8 cellular contexts compared by ENCODE assay signal in the genomic region with DNA sequence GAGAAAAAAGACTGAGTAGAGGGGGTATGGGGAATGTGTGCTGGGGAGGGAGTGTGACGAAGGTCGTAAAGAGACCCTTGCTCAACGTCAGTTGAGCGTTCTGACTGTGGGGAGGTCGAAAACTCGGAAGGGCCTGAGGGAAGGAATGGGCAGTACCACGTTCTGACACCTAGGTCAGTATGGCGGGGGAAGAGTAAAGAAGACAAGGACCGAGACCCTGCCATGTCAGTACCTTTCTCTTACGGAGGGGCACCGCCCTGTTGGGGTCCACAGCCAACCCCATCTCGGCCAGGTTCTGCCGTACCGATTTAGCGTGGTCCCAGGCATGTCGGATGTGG. TPM values are rescaled to one million over a fixed set of nuclear protein-coding genes. Genes with fewer than 3 reads are reported as not detected.
DNase-seq lines count a peak whose midpoint lies in the region; ATAC-seq and TF ChIP-seq lines count a peak whose summit lies in the region.

No MANE protein-coding gene starts in this region.

- no peak for TF ChIP-seq EP300 in tibial nerve (IDR thresholded peaks at IDR 0.05)

- H3K36me3 ChIP-seq in Karpas-422 (ENCODE audit: insufficient read depth, low read length) (peaks cover 44% of the 10 kb centered on the region), left lung (peaks cover 0 to 58% of the 10 kb centered on the region in 2 donors), tibial nerve (peaks cover 0 to 66% (median 18%) of the 10 kb centered on the region in 3 donors)

- WGBS in tibial nerve, 2 donors = 0 to 1% methylated on average over 16 of the region's 16 CpGs

- no peaks in the 10 kb centered on the region for H3K27me3 Mint-ChIP-seq in Calu3 (ENCODE audit: unreplicated experiment)

- no TSS peak for BruUV-seq in Calu3 (replicated peaks; lab: Mats Ljungman, UMichigan)

- intact Hi-C loops in Calu3 (cut with micrococcal nuclease; ENCODE audit: unreplicated experiment) (no loop called here), left lung (cut with DNase I) (no loop called here)

- no peak for ATAC-seq in left lung
- ATAC-seq in GM21576 (IDR thresholded peaks at IDR 0.05; ENCODE audit: unreplicated experiment) = no peak

- peaks cover 62% of the 10 kb centered on the region for H3K36me3 Mint-ChIP-seq in Calu3 (ENCODE audit: insufficient read depth, unreplicated experiment)

- CTCF ChIA-PET in Calu3 (lab: Charles Lee) = interaction anchor here (0.7 to 1.7 kb wide), 5 partner anchors 13 to 658 kb away, joined by 3 to 5 read pairs (median 4); no protein-coding TSS in a partner anchor

- H3K27ac Mint-ChIP-seq in Calu3 (ENCODE audit: unreplicated experiment) = peak overlapping the region; percentile 94

- H3K27ac ChIP-seq in Karpas-422 (ENCODE audit: low read length) (peak overlapping the region; percentile 74), left lung (peak overlapping the region in 1 of 2 donors; percentile 90), tibial nerve (peak overlapping the region in 2 of 4 donors; percentile 95 to 97)

- TF ChIP-seq CTCF in Calu3 (IDR thresholded peaks at IDR 0.05; ENCODE audit: unreplicated experiment) = no peak
- no peak for TF ChIP-seq CTCF in left lung (IDR thresholded peaks at IDR 0.05)
- no peak for TF ChIP-seq CTCF in tibial nerve (IDR thresholded peaks at IDR 0.05)

- DNase-seq in Calu3 = no peak
- peak; percentile 80 for DNase-seq in Karpas-422
- peak; percentile 46 for DNase-seq in astrocyte of the hippocampus (ENCODE audit: low read depth, low spot score)
- DNase-seq in left lung = no peak
- no peak for DNase-seq in tibial nerve (ENCODE audit: low spot score in 2 of 2)
- no peak for DNase-seq in activated CD4-positive, CD25-positive, alpha-beta regulatory T cell treated with anti-CD3 and anti-CD28 coated beads, Interleukin-2, amount 50 U/mL, for 72 hours
- DNase-seq in SKM-1 (lab: John Stamatoyannopoulos, UW; ENCODE audit: unreplicated experiment) = no peak

- peak overlapping the region; percentile 86 for H3K4me2 ChIP-seq in Karpas-422 (ENCODE audit: low read depth, low read length, poor library complexity, severe bottlenecking)

- peak overlapping the region; percentile 88 for H3K4me3 ChIP-seq in Karpas-422 (ENCODE audit: low read length)
- peak overlapping the region; percentile 77 to 96 for H3K4me3 ChIP-seq in left lung
- peak overlapping the region; percentile 73 to 92 (median 76) for H3K4me3 ChIP-seq in tibial nerve

- H3K4me1 Mint-ChIP-seq in Calu3 (ENCODE audit: low read depth, unreplicated experiment) = peaks cover 23% of the 10 kb centered on the region

- H4K20me1 ChIP-seq in Karpas-422 (ENCODE audit: insufficient read depth, low read depth, low read length) = peaks cover 26% of the 10 kb centered on the region

- no peaks in the 10 kb centered on the region for H3K9me3 Mint-ChIP-seq in Calu3 (ENCODE audit: low read depth, unreplicated experiment)

- H3K27me3 ChIP-seq in Karpas-422 (ENCODE audit: low read length) = no peaks in the 10 kb centered on the region
- H3K27me3 ChIP-seq in left lung = no peaks in the 10 kb centered on the region
- no peaks in the 10 kb centered on the region for H3K27me3 ChIP-seq in tibial nerve

- H3K9me2 ChIP-seq in Karpas-422 (replicated peaks; ENCODE audit: insufficient read depth, low read length) = no peaks in the 10 kb centered on the region

- H3K9me3 ChIP-seq in Karpas-422 (ENCODE audit: low read length) (no peaks in the 10 kb centered on the region), left lung (no peaks in the 10 kb centered on the region), tibial nerve (no peaks in the 10 kb centered on the region)

- H3K4me1 ChIP-seq in Karpas-422 (ENCODE audit: low read length) = peaks cover 25% of the 10 kb centered on the region
- peaks cover 10 to 50% of the 10 kb centered on the region in 2 donors for H3K4me1 ChIP-seq in left lung
- peaks cover 0 to 35% (median 15%) of the 10 kb centered on the region in 4 donors for H3K4me1 ChIP-seq in tibial nerve

- H2AFZ ChIP-seq in Karpas-422 (ENCODE audit: low read length) = no peak overlapping the region

- H3K79me2 ChIP-seq in Karpas-422 (ENCODE audit: low read length) = peaks cover 59% of the 10 kb centered on the region

- H3K4me3 Mint-ChIP-seq in Calu3 (ENCODE audit: low read depth, unreplicated experiment) = peak overlapping the region; percentile 85

- H3K9ac ChIP-seq in Karpas-422 (ENCODE audit: low read length) = peak overlapping the region; percentile 92

- TF ChIP-seq POLR2A in tibial nerve (IDR thresholded peaks at IDR 0.05) = no peak

RNA-seq across cellular contexts. Expression of gene NOP16, which starts 0.4 kb away (rescaled TPM):
- 84.5 and 88.5 TPM in 2 replicates for total RNA-seq in Calu3 (2022)
- total RNA-seq in Karpas-422 (2014; rRNA removed; shearing (Covaris generic); ENCODE audit: low replicate concordance) = 19.8 and 57.5 TPM in 2 replicates
- total RNA-seq in left lung = 10 to 100 TPM; 14.9 to 24.0 TPM
- total RNA-seq in tibial nerve = 10 to 100 TPM in 1 of 4 donors, 1 to 10 TPM in 3; 6.1 to 17.7 (median 6.6) TPM

RNA-seq across cellular contexts. Expression of gene HIGD2A, which starts 0.6 kb away (rescaled TPM):
- total RNA-seq in Calu3 (2022) (72.5 and 72.6 TPM in 2 replicates), left lung (100 to 1,000 TPM in 1 of 2 donors, 10 to 100 TPM in 1; 83.3 to 109 TPM), tibial nerve (10 to 100 TPM; 54.3 to 96.3 (median 85.1) TPM)
- 146 and 207 TPM in 2 replicates for total RNA-seq in Karpas-422 (2014; rRNA removed; shearing (Covaris generic); ENCODE audit: low replicate concordance)

RNA-seq across cellular contexts. Expression of gene ARL10, which starts 22.7 kb away (rescaled TPM):
- total RNA-seq in Calu3 (2022) (3.8 and 4.2 TPM in 2 replicates), left lung (1 to 10 TPM; 6.0 to 8.2 TPM), tibial nerve (10 to 100 TPM; 12.0 to 54.6 (median 16.9) TPM)
- 4.8 and 5.8 TPM in 2 replicates for total RNA-seq in Karpas-422 (2014; rRNA removed; shearing (Covaris generic); ENCODE audit: low replicate concordance)

RNA-seq across cellular contexts. Expression of gene KIAA1191, which starts 26.4 kb away (rescaled TPM):
- total RNA-seq in Calu3 (2022) = 75.8 and 79.0 TPM in 2 replicates
- total RNA-seq in Karpas-422 (2014; rRNA removed; shearing (Covaris generic); ENCODE audit: low replicate concordance) = 40.8 and 57.5 TPM in 2 replicates
- total RNA-seq in left lung = 10 to 100 TPM; 74.5 to 91.7 TPM
- total RNA-seq in tibial nerve = 10 to 100 TPM; 77.9 to 91.3 (median 90.0) TPM

RNA-seq across cellular contexts. Expression of gene CLTB, which starts 28.4 kb away (rescaled TPM):
- total RNA-seq in Calu3 (2022) (104 and 116 TPM in 2 replicates), left lung (100 to 1,000 TPM in 1 of 2 donors, 10 to 100 TPM in 1; 92.1 to 128 TPM), tibial nerve (100 to 1,000 TPM; 183 to 233 (median 197) TPM)
- 31.7 and 78.9 TPM in 2 replicates for total RNA-seq in Karpas-422 (2014; rRNA removed; shearing (Covaris generic); ENCODE audit: low replicate concordance)

Comparison
In these comparisons a context has a peak if more than half of its experiments do, and no peak if none do; other contexts are left out.
1. DNase-seq: peak in Karpas-422 (single experiment) and astrocyte of the hippocampus (single experiment); none in Calu3 (single experiment), left lung (0 of 2), tibial nerve (0 of 2), activated CD4-positive, CD25-positive, alpha-beta regulatory T cell treated with anti-CD3 and anti-CD28 coated beads, Interleukin-2, amount 50 U/mL, for 72 hours (single experiment) and SKM-1 (single experiment).
2. Peak in every context shown above with its lines, with median percentiles within 50 percentile points of each other: H3K4me3 ChIP-seq.